In the genomic region with DNA sequence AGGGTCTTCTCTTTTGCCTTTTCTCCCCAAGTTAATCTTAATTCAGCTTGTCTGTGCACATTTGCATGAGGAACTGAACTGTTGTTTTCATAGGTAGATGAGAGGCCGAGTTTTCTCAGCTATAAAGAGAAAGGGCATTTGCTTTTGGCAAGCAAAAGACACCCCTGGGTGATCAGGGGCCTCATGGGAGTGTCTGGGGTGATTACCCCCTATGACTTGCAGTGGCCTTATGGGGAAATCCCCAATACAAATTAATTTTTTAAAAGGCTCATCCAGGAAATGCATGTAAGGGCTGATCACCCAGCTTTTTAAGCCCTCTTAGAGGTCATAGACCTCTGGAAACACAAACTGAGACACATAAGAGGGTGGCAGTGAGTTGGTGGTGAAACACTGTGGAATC, we compare ENCODE assay signal across 25 cellular contexts. TPM values are rescaled to one million over a fixed set of nuclear protein-coding genes. Genes with fewer than 3 reads are reported as not detected.
A peak's percentile ranks its signal among the peaks of the same experiment; 100 is the strongest.
DNase-seq lines count a peak whose midpoint lies in the region; ATAC-seq and TF ChIP-seq lines count a peak whose summit lies in the region.
"Had no signal": no experiment of that assay in that cellular context is flagged by ENCODE, and none has a peak within 500 bp of the region (broad histone marks: within the 10 kb centered on the region; RNA-seq: fewer than 3 reads in every experiment).

No MANE protein-coding gene starts in this region.

- TF ChIP-seq CTCF in activated B cell treated with CpG ODN at 0.5 μM for 24 hours (IDR thresholded peaks at IDR 0.05) = no peak

- peak; percentile 11 for DNase-seq in activated CD8-positive, alpha-beta memory T cell treated with anti-CD3 and anti-CD28 coated beads for 24 hours
- no peak for DNase-seq in activated CD8-positive, alpha-beta memory T cell treated with anti-CD3 and anti-CD28 coated beads, Interleukin-2, amount 50 U/mL, for 48 hours
- no peak for DNase-seq in activated B cell treated with CpG ODN at 0.5 μM for 24 hours
- no peak for DNase-seq in NCI-H1417 (lab: John Stamatoyannopoulos, UW)
- no peak for DNase-seq in cerebellum (ENCODE audit: low spot score)
- DNase-seq in posterior vena cava (ENCODE audit: low spot score) = no peak
- DNase-seq: AML-193; BE2C; C1 segment of cervical spinal cord; CD4-positive, alpha-beta memory T cell; CD4-positive, CD25-positive, alpha-beta regulatory T cell; CD8-positive, alpha-beta memory T cell; COR-L47; DMS 273 treated with DMSO at 0.1 percent for 48 hours; DMS153; DMS53; DMS79; DND-41; EL; GDM1 had no signal

- CTCF ChIA-PET in activated B cell treated with CpG ODN at 0.5 μM for 24 hours (lab: Charles Lee) = no interaction called here

- intact Hi-C loops in activated B cell treated with CpG ODN at 0.5 μM for 24 hours (cut with micrococcal nuclease) = no loop called here
- intact Hi-C loops in posterior vena cava (cut with DNase I) = no loop called here

- no peak overlapping the region for H3K4me3 Mint-ChIP-seq in activated B cell treated with CpG ODN at 0.5 μM for 24 hours
- H3K4me3 Mint-ChIP-seq in stimulated activated memory B cell treated with anti-CD40 and anti-IgM and Interleukin-4, amounts not matched to agents 10 μg/mL and 1 μg/mL and 100 μg/mL, for 72 hours = no peak overlapping the region
- H3K4me3 Mint-ChIP-seq: CD14-positive monocyte; CD4-positive, alpha-beta memory T cell; CD4-positive, CD25-positive, alpha-beta regulatory T cell; CD8-positive, alpha-beta memory T cell had no signal

- ATAC-seq in activated B cell treated with CpG ODN at 0.5 μM for 24 hours (ENCODE audit: low read depth) = peak; percentile 82
- peak; percentile 39 for ATAC-seq in stimulated activated memory B cell treated with anti-CD40 and anti-IgM and Interleukin-4, amounts not matched to agents 10 μg/mL and 1 μg/mL and 100 μg/mL, for 72 hours
- ATAC-seq: A549 had no signal

- H3K27ac Mint-ChIP-seq in activated B cell treated with CpG ODN at 0.5 μM for 24 hours = no peak overlapping the region
- H3K27ac Mint-ChIP-seq in stimulated activated memory B cell treated with anti-CD40 and anti-IgM and Interleukin-4, amounts not matched to agents 10 μg/mL and 1 μg/mL and 100 μg/mL, for 72 hours = no peak overlapping the region
- H3K27ac Mint-ChIP-seq: CD14-positive monocyte; CD4-positive, alpha-beta memory T cell; CD4-positive, CD25-positive, alpha-beta regulatory T cell; CD8-positive, alpha-beta memory T cell had no signal

- H3K9me3 Mint-ChIP-seq in activated B cell treated with CpG ODN at 0.5 μM for 24 hours = peaks cover 12% of the 10 kb centered on the region
- H3K9me3 Mint-ChIP-seq in stimulated activated memory B cell treated with anti-CD40 and anti-IgM and Interleukin-4, amounts not matched to agents 10 μg/mL and 1 μg/mL and 100 μg/mL, for 72 hours = peaks cover 18% of the 10 kb centered on the region

- POLR2A ChIA-PET in activated B cell treated with CpG ODN at 0.5 μM for 24 hours (lab: Charles Lee) = no interaction called here

- H3K4me1 Mint-ChIP-seq in activated B cell treated with CpG ODN at 0.5 μM for 24 hours = peaks cover 12% of the 10 kb centered on the region
- no peaks in the 10 kb centered on the region for H3K4me1 Mint-ChIP-seq in stimulated activated memory B cell treated with anti-CD40 and anti-IgM and Interleukin-4, amounts not matched to agents 10 μg/mL and 1 μg/mL and 100 μg/mL, for 72 hours
- H3K4me1 Mint-ChIP-seq: CD14-positive monocyte; CD4-positive, alpha-beta memory T cell; CD4-positive, CD25-positive, alpha-beta regulatory T cell; CD8-positive, alpha-beta memory T cell had no signal

- H3K27me3 Mint-ChIP-seq in activated B cell treated with CpG ODN at 0.5 μM for 24 hours = no peaks in the 10 kb centered on the region
- no peaks in the 10 kb centered on the region for H3K27me3 Mint-ChIP-seq in stimulated activated memory B cell treated with anti-CD40 and anti-IgM and Interleukin-4, amounts not matched to agents 10 μg/mL and 1 μg/mL and 100 μg/mL, for 72 hours

- H3K36me3 Mint-ChIP-seq in activated B cell treated with CpG ODN at 0.5 μM for 24 hours (ENCODE audit: low read depth) = no peaks in the 10 kb centered on the region
- no peaks in the 10 kb centered on the region for H3K36me3 Mint-ChIP-seq in stimulated activated memory B cell treated with anti-CD40 and anti-IgM and Interleukin-4, amounts not matched to agents 10 μg/mL and 1 μg/mL and 100 μg/mL, for 72 hours
- H3K36me3 Mint-ChIP-seq: CD14-positive monocyte; CD4-positive, alpha-beta memory T cell; CD4-positive, CD25-positive, alpha-beta regulatory T cell; CD8-positive, alpha-beta memory T cell had no signal

RNA-seq across cellular contexts. Expression of a gene that starts 56.4 kb away (rescaled TPM):
- not detected in 2 replicates for total RNA-seq in activated B cell treated with CpG ODN at 0.5 μM for 24 hours
- total RNA-seq in cerebellum = 0.18 TPM
- under 1 TPM in 1 of 2 donors, not detected in 1; 0.19 TPM for total RNA-seq in posterior vena cava
- total RNA-seq: A172; CD4-positive, alpha-beta memory T cell; CD4-positive, CD25-positive, alpha-beta regulatory T cell; CD8-positive, alpha-beta memory T cell; G401 had no signal
